12 cellular contexts compared by ENCODE assay signal in the genomic region with DNA sequence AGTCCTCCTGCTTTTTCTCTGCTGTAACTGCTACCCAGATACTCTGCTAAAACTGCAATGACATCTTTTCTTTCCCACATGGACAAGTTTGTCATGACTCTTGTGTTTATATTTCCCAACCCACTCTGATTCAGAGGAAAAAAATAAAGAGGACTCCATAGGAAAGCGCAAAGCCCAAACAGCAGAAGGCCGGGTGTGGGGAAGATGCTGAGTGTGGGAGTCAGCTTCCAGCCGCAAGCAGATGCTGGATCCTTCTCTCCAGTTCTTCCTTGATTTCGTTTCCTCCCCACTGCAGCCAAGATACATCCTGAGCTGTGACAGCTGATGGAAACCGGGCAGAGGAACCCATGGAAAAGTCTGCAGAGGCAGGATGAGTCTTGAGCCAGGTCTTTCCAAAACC.
A peak's percentile ranks its signal among the peaks of the same experiment; 100 is the strongest.
DNase-seq lines count a peak whose midpoint lies in the region; ATAC-seq and TF ChIP-seq lines count a peak whose summit lies in the region.
"Had no signal": no experiment of that assay in that cellular context is flagged by ENCODE, and none has a peak within 500 bp of the region (broad histone marks: within the 10 kb centered on the region; RNA-seq: fewer than 3 reads in every experiment).

No MANE protein-coding gene starts in this region.

- H3K9me3 ChIP-seq in RWPE2 (ENCODE audit: severe bottlenecking), result no peaks in the 10 kb centered on the region
- H3K9me3 ChIP-seq in ovary, result no peaks in the 10 kb centered on the region
- H3K9me3 ChIP-seq: thyroid gland had no signal

- TF ChIP-seq CTCF in RWPE2 (IDR thresholded peaks at IDR 0.05; ENCODE audit: poor library complexity, severe bottlenecking) (no peak), fibroblast of villous mesenchyme (IDR thresholded peaks at IDR 0.05; ENCODE audit: insufficient read depth, low read depth, low read length) (no peak), ovary (IDR thresholded peaks at IDR 0.05) (no peak), GM13977 (IDR thresholded peaks at IDR 0.05; ENCODE audit: extremely low read depth, insufficient read depth, missing control alignments) (no peak)

- 6 to 13% (median 8%) methylated on average over 5 of the region's 5 CpGs for WGBS in ovary, 3 donors

- H3K36me3 ChIP-seq in RWPE2 (ENCODE audit: low read depth) (no peaks in the 10 kb centered on the region), ovary (no peaks in the 10 kb centered on the region)
- H3K36me3 ChIP-seq: thyroid gland had no signal

- DNase-seq in AG08395 (ENCODE audit: low spot score) (peak; percentile 87), RWPE2 (ENCODE audit: low spot score) (no peak), fibroblast of villous mesenchyme (ENCODE audit: low read depth) (peak; percentile 86), ovary (peak; percentile 21 to 57 (median 31)), NCI-H82 treated with DMSO at 0.1 percent for 48 hours (lab: John Stamatoyannopoulos, UW; ENCODE audit: unreplicated experiment) (no peak), islet precursor cell (no peak), GM13977 (ENCODE audit: low spot score) (no peak)
- DNase-seq: activated naive CD8-positive, alpha-beta T cell treated with anti-CD3 and anti-CD28 coated beads, Interleukin-2, amount 10 ng/mL, durations not matched to agents 7 days and 5 days; NCI-H146; SHP77; thyroid gland had no signal

- peaks cover 6% of the 10 kb centered on the region for H3K4me1 ChIP-seq in RWPE2 (ENCODE audit: insufficient read depth, poor library complexity, severe bottlenecking)
- H3K4me1 ChIP-seq in ovary (ENCODE audit: insufficient read depth), result peaks cover 4% of the 10 kb centered on the region
- H3K4me1 ChIP-seq: thyroid gland had no signal

- H3K27me3 ChIP-seq in RWPE2 (ENCODE audit: insufficient read depth, poor library complexity, severe bottlenecking) (no peaks in the 10 kb centered on the region), ovary (no peaks in the 10 kb centered on the region)
- H3K27me3 ChIP-seq: thyroid gland had no signal

- H3K4me3 ChIP-seq in RWPE2 (ENCODE audit: severe bottlenecking) (no peak overlapping the region), fibroblast of villous mesenchyme (ENCODE audit: low read depth, low read length) (no peak overlapping the region), ovary (no peak overlapping the region)
- H3K4me3 ChIP-seq: thyroid gland had no signal

- no peak for TF ChIP-seq EP300 in ovary (IDR thresholded peaks at IDR 0.05)

- in situ Hi-C loops in GM13977 (cut with MboI; ENCODE audit: low pct_unique_long_range_greater_than_20kb, low sequenced_read_pairs, unreplicated experiment), result no loop called here

- ATAC-seq in RWPE2 (ENCODE audit: low read depth), result no peak
- ATAC-seq in GM21619 (IDR thresholded peaks at IDR 0.05; ENCODE audit: unreplicated experiment), result no peak

- intact Hi-C loops in ovary (cut with DNase I), result no loop called here

- no peak for TF ChIP-seq POLR2A in ovary (IDR thresholded peaks at IDR 0.05)

- H3K27ac ChIP-seq in RWPE2 (ENCODE audit: poor library complexity, severe bottlenecking), result peak overlapping the region; percentile 35
- peak overlapping the region in 1 of 2 donors; percentile 8 for H3K27ac ChIP-seq in ovary
- H3K27ac ChIP-seq: thyroid gland had no signal

Comparison
In these comparisons a context has a peak if more than half of its experiments do, and no peak if none do; other contexts are left out.
1. DNase-seq: peak in AG08395 (single experiment), fibroblast of villous mesenchyme (single experiment) and ovary (5 of 5); none in RWPE2 (single experiment), NCI-H82 treated with DMSO at 0.1 percent for 48 hours (single experiment), islet precursor cell (single experiment) and GM13977 (single experiment).